ENCODE assay signal across 1 cellular context in genomic region chr15:94455297-94455696, GRCh38.
TF ChIP-seq lines count a peak whose summit lies in the region.

No MANE protein-coding gene starts in this region.

TF ChIP-seq in WTC11, 78 proteins besides CTCF, POLR2A, EP300 and RAD21 (continued from another document):
- TF ChIP-seq IRF1 (CRISPR knock-in tag; IDR thresholded peaks at IDR 0.05) (no peak), ATF3 (CRISPR knock-in tag; conservative IDR thresholded peaks at IDR 0.05) (no peak), IRF2 (CRISPR knock-in tag; IDR thresholded peaks at IDR 0.05; ENCODE audit: borderline replicate concordance, low read depth) (no peak), KAT7 (CRISPR knock-in tag; IDR thresholded peaks at IDR 0.05; ENCODE audit: borderline replicate concordance) (no peak), E2F5 (CRISPR knock-in tag; IDR thresholded peaks at IDR 0.05) (no peak)
